1 cellular context compared by ENCODE assay signal in genomic region chr17:33335491-33336173, GRCh38.
TF ChIP-seq lines count a peak whose summit lies in the region.

No MANE protein-coding gene starts in this region.

TF ChIP-seq in SK-N-SH, 30 proteins besides CTCF, POLR2A, EP300 and RAD21 (continued from another document):
- no peak for TF ChIP-seq REST (IDR thresholded peaks at IDR 0.05; ENCODE audit: low read depth, low read length)
- TF ChIP-seq GABPA (IDR thresholded peaks at IDR 0.05; ENCODE audit: low read depth): no peak
- no peak for TF ChIP-seq FOSL2 (IDR thresholded peaks at IDR 0.05; ENCODE audit: borderline replicate concordance, low read depth)
- TF ChIP-seq TCF12 (IDR thresholded peaks at IDR 0.05): no peak
- TF ChIP-seq IRF3 (IDR thresholded peaks at IDR 0.05; ENCODE audit: low read depth, low read length): no peak
- no peak for TF ChIP-seq MXI1 (IDR thresholded peaks at IDR 0.05; ENCODE audit: low read depth, low read length)
- TF ChIP-seq TEAD4 (IDR thresholded peaks at IDR 0.05; ENCODE audit: borderline replicate concordance, insufficient read depth): no peak
- no peak for TF ChIP-seq RFX5 (IDR thresholded peaks at IDR 0.05; ENCODE audit: low read length)
- TF ChIP-seq TAF1 (IDR thresholded peaks at IDR 0.05; ENCODE audit: borderline replicate concordance, low read depth, low read length): no peak
